ENCODE assay signal across 19 cellular contexts in genomic region chr9:71822935-71823334, GRCh38. TPM values are rescaled to one million over a fixed set of nuclear protein-coding genes. Genes with fewer than 3 reads are reported as not detected.
DNase-seq lines count a peak whose midpoint lies in the region; ATAC-seq, FAIRE-seq and TF ChIP-seq lines count a peak whose summit lies in the region.
"Had no signal": no experiment of that assay in that cellular context is flagged by ENCODE, and none has a peak within 500 bp of the region (broad histone marks: within the 10 kb centered on the region; RNA-seq: fewer than 3 reads in every experiment).

No MANE protein-coding gene starts in this region.

- H3K79me2 ChIP-seq in GM23338 (replicated peaks; ENCODE audit: insufficient read depth) = no peaks in the 10 kb centered on the region
- no peaks in the 10 kb centered on the region for H3K79me2 ChIP-seq in endothelial cell of umbilical vein (ENCODE audit: control insufficient read depth, insufficient read depth, low read length)

- peaks cover 21% of the 10 kb centered on the region for H3K4me1 Mint-ChIP-seq in GM23338
- H3K4me1 Mint-ChIP-seq in T-helper 17 cell = peaks cover 8% of the 10 kb centered on the region
- H3K4me1 Mint-ChIP-seq in naive thymus-derived CD4-positive, alpha-beta T cell = peaks cover 3 to 14% (median 9%) of the 10 kb centered on the region in 7 donors
- H3K4me1 Mint-ChIP-seq in activated naive CD4-positive, alpha-beta T cell treated with anti-CD3 and anti-CD28 coated beads for 36 hours (ENCODE audit: low read depth) = peaks cover 5% of the 10 kb centered on the region

- DNase-seq in GM23338 (ENCODE audit: low spot score) (peak; percentile 24), T-helper 17 cell (no peak), endothelial cell of umbilical vein (ENCODE audit: low read depth, low spot score) (no peak), NCI-H226 (no peak), foreskin keratinocyte (no peak)
- DNase-seq in naive thymus-derived CD4-positive, alpha-beta T cell = no peak
- DNase-seq in activated naive CD4-positive, alpha-beta T cell treated with anti-CD3 and anti-CD28 coated beads for 36 hours = no peak
- DNase-seq: COR-L47, DMS153, EL, IMR-90, Kasumi-1, NCI-H187 treated with DMSO at 0.1 percent for 48 hours, NCI-H446 treated with DMSO at 0.1 percent for 48 hours, NCI-H748 treated with DMSO at 0.1 percent for 48 hours had no signal

- H3K27ac Mint-ChIP-seq in GM23338 = 0 out of 2 replicates have a peak overlapping the region, but pooled peaks have one; percentile 14
- H3K27ac Mint-ChIP-seq in T-helper 17 cell = peak overlapping the region; percentile 85
- H3K27ac Mint-ChIP-seq in naive thymus-derived CD4-positive, alpha-beta T cell = peak overlapping the region in 8 of 9 donors; percentile 3 to 67 (median 22)
- no peak overlapping the region for H3K27ac Mint-ChIP-seq in activated naive CD4-positive, alpha-beta T cell treated with anti-CD3 and anti-CD28 coated beads for 36 hours

- TF ChIP-seq CTCF in GM23338 (conservative IDR thresholded peaks at IDR 0.05; ENCODE audit: low read depth in 2 of 2) = no peak
- no peak for TF ChIP-seq CTCF in endothelial cell of umbilical vein (IDR thresholded peaks at IDR 0.05; ENCODE audit: extremely low read depth in 1 of 2, insufficient read depth in 1 of 2, low read depth in 1 of 2, low read length in 2 of 2)
- no peak for TF ChIP-seq CTCF in foreskin keratinocyte (conservative IDR thresholded peaks at IDR 0.05)

- POLR2A ChIA-PET in endothelial cell of umbilical vein (lab: Charles Lee) = no interaction called here
- POLR2A ChIA-PET in naive thymus-derived CD4-positive, alpha-beta T cell (lab: Charles Lee) = no interaction called here

- no peak overlapping the region for H3K4me3 ChIP-seq in GM23338
- no peak overlapping the region for H3K4me3 ChIP-seq in endothelial cell of umbilical vein (replicated peaks in 1 of 3; ENCODE audit: insufficient read depth in 1 of 3, low read depth in 1 of 3, low read length in 3 of 3)
- H3K4me3 ChIP-seq in naive thymus-derived CD4-positive, alpha-beta T cell (ENCODE audit: low read length) = no peak overlapping the region
- H3K4me3 ChIP-seq: HAP-1, SJCRH30 had no signal

- H3K27ac ChIP-seq in GM23338 (ENCODE audit: low read depth) (no peak overlapping the region), endothelial cell of umbilical vein (ENCODE audit: insufficient read depth, low read depth, low read length) (no peak overlapping the region), foreskin keratinocyte (no peak overlapping the region)
- no peak overlapping the region for H3K27ac ChIP-seq in naive thymus-derived CD4-positive, alpha-beta T cell (ENCODE audit: low read depth, low read length)
- H3K27ac ChIP-seq: C4-2B, SJCRH30 had no signal

- H4K20me1 ChIP-seq in GM23338 (replicated peaks; ENCODE audit: insufficient read depth) (no peaks in the 10 kb centered on the region), endothelial cell of umbilical vein (replicated peaks; ENCODE audit: control insufficient read depth, extremely low read depth, insufficient read depth, low read length) (no peaks in the 10 kb centered on the region)

- H3K9me3 Mint-ChIP-seq in GM23338 = peaks cover 5% of the 10 kb centered on the region; the same call in 1 of the 3 replicates
- H3K9me3 Mint-ChIP-seq in naive thymus-derived CD4-positive, alpha-beta T cell = no peaks in the 10 kb centered on the region
- H3K9me3 Mint-ChIP-seq in activated naive CD4-positive, alpha-beta T cell treated with anti-CD3 and anti-CD28 coated beads for 36 hours = no peaks in the 10 kb centered on the region

- ATAC-seq in GM23338 = peak; percentile 80
- no peak for ATAC-seq in T-helper 17 cell
- ATAC-seq in naive thymus-derived CD4-positive, alpha-beta T cell = no peak
- ATAC-seq in foreskin keratinocyte = no peak
- no peak for ATAC-seq in GM19351 (IDR thresholded peaks at IDR 0.05; ENCODE audit: unreplicated experiment)

- peak; percentile 37 for FAIRE-seq in endothelial cell of umbilical vein (lab: Jason Lieb, UNC)

- BruUV-seq in endothelial cell of umbilical vein (replicated peaks; lab: Mats Ljungman, UMichigan) = no TSS peak

- no peaks in the 10 kb centered on the region for H3K36me3 ChIP-seq in GM23338 (ENCODE audit: insufficient read depth)
- no peaks in the 10 kb centered on the region for H3K36me3 ChIP-seq in endothelial cell of umbilical vein (ENCODE audit: control insufficient read depth in 2 of 2, extremely low read depth in 1 of 2, insufficient read depth in 2 of 2, low read length in 2 of 2)
- no peaks in the 10 kb centered on the region for H3K36me3 ChIP-seq in naive thymus-derived CD4-positive, alpha-beta T cell (ENCODE audit: control insufficient read depth in 2 of 3, insufficient read depth in 3 of 3, low read length in 3 of 3)
- H3K36me3 ChIP-seq: HAP-1, SJCRH30 had no signal

- intact Hi-C loops in endothelial cell of umbilical vein (cut with micrococcal nuclease) = no loop called here
- intact Hi-C loops in naive thymus-derived CD4-positive, alpha-beta T cell (cut with micrococcal nuclease) = no loop called here
- intact Hi-C loops in activated naive CD4-positive, alpha-beta T cell treated with anti-CD3 and anti-CD28 coated beads for 36 hours (cut with micrococcal nuclease) = no loop called here

- no peaks in the 10 kb centered on the region for H3K9me1 ChIP-seq in endothelial cell of umbilical vein (replicated peaks; ENCODE audit: control insufficient read depth, extremely low read depth, insufficient read depth, low read length)

- H3K27me3 ChIP-seq in GM23338 (ENCODE audit: insufficient read depth) (no peaks in the 10 kb centered on the region), endothelial cell of umbilical vein (ENCODE audit: control insufficient read depth in 2 of 2, insufficient read depth in 2 of 2, low read length in 2 of 2) (no peaks in the 10 kb centered on the region), foreskin keratinocyte (no peaks in the 10 kb centered on the region)
- no peaks in the 10 kb centered on the region for H3K27me3 ChIP-seq in naive thymus-derived CD4-positive, alpha-beta T cell (ENCODE audit: control insufficient read depth in 2 of 2, insufficient read depth in 2 of 2, low read length in 2 of 2)
- H3K27me3 ChIP-seq: SJCRH30 had no signal

- H3K9me3 ChIP-seq in T-helper 17 cell (ENCODE audit: control insufficient read depth, low read length, poor library complexity, severe bottlenecking) (no peaks in the 10 kb centered on the region), endothelial cell of umbilical vein (replicated peaks; ENCODE audit: control insufficient read depth, insufficient read depth, low read length) (no peaks in the 10 kb centered on the region)
- no peaks in the 10 kb centered on the region for H3K9me3 ChIP-seq in naive thymus-derived CD4-positive, alpha-beta T cell (ENCODE audit: control insufficient read depth in 2 of 3, low read length in 3 of 3)
- H3K9me3 ChIP-seq: HAP-1, SJCRH30 had no signal

- CTCF ChIA-PET in endothelial cell of umbilical vein (lab: Charles Lee) = interaction anchor here (0.8 to 2.1 kb wide), 2 partner anchors 202 to 204 kb away, joined by 3 to 6 read pairs; no protein-coding TSS in a partner anchor
- CTCF ChIA-PET in naive thymus-derived CD4-positive, alpha-beta T cell (lab: Charles Lee) = interaction anchor here (1.6 kb wide), 1 partner anchor 40 kb away, joined by 4 read pairs; no protein-coding TSS in a partner anchor
- CTCF ChIA-PET in activated naive CD4-positive, alpha-beta T cell treated with anti-CD3 and anti-CD28 coated beads for 36 hours (lab: Charles Lee) = interaction anchor here (0.6 to 2.3 kb wide), 2 partner anchors 11 to 202 kb away, joined by 5 to 7 read pairs; no protein-coding TSS in a partner anchor

- H3K4me1 ChIP-seq in GM23338 (ENCODE audit: insufficient read depth) (peaks cover 14% of the 10 kb centered on the region), endothelial cell of umbilical vein (ENCODE audit: control insufficient read depth, extremely low read depth, insufficient read depth, low read length) (no peaks in the 10 kb centered on the region), foreskin keratinocyte (no peaks in the 10 kb centered on the region)
- H3K4me1 ChIP-seq in naive thymus-derived CD4-positive, alpha-beta T cell (ENCODE audit: control insufficient read depth in 2 of 2, insufficient read depth in 2 of 2, low read length in 2 of 2) = no peaks in the 10 kb centered on the region

- H3K9ac ChIP-seq in endothelial cell of umbilical vein (replicated peaks; ENCODE audit: extremely low read depth, insufficient read depth, low read length) = no peak overlapping the region

- TF ChIP-seq POLR2A in endothelial cell of umbilical vein (IDR thresholded peaks at IDR 0.05; ENCODE audit: low read depth, low read length) = no peak

- H3K4me3 Mint-ChIP-seq in GM23338 = no peak overlapping the region
- H3K4me3 Mint-ChIP-seq in T-helper 17 cell = no peak overlapping the region
- H3K4me3 Mint-ChIP-seq in naive thymus-derived CD4-positive, alpha-beta T cell = no peak overlapping the region
- no peak overlapping the region for H3K4me3 Mint-ChIP-seq in activated naive CD4-positive, alpha-beta T cell treated with anti-CD3 and anti-CD28 coated beads for 36 hours

- H2AFZ ChIP-seq in GM23338 = no peak overlapping the region
- no peak overlapping the region for H2AFZ ChIP-seq in endothelial cell of umbilical vein (ENCODE audit: low read depth, low read length)

- dilution Hi-C loops in endothelial cell of umbilical vein (cut with MboI; ENCODE audit: extremely low pct_ligation_motif_present, low sequenced_read_pairs) = no loop called here

- H3K36me3 Mint-ChIP-seq in GM23338 (ENCODE audit: low read depth) = no peaks in the 10 kb centered on the region
- H3K36me3 Mint-ChIP-seq in T-helper 17 cell (ENCODE audit: low read depth) = no peaks in the 10 kb centered on the region
- H3K36me3 Mint-ChIP-seq in naive thymus-derived CD4-positive, alpha-beta T cell = no peaks in the 10 kb centered on the region
- no peaks in the 10 kb centered on the region for H3K36me3 Mint-ChIP-seq in activated naive CD4-positive, alpha-beta T cell treated with anti-CD3 and anti-CD28 coated beads for 36 hours (ENCODE audit: low read depth)

- no peaks in the 10 kb centered on the region for H3F3A ChIP-seq in GM23338 (replicated peaks; ENCODE audit: low read depth)

- H3K9me2 ChIP-seq in GM23338 (ENCODE audit: insufficient read depth) = no peaks in the 10 kb centered on the region

- H3K27me3 Mint-ChIP-seq in GM23338 (ENCODE audit: insufficient read depth, low read depth, poor library complexity) (no peaks in the 10 kb centered on the region), T-helper 17 cell (peaks cover 9% of the 10 kb centered on the region)
- H3K27me3 Mint-ChIP-seq in naive thymus-derived CD4-positive, alpha-beta T cell = peaks cover 0 to 5% (median 0%) of the 10 kb centered on the region in 5 donors
- no peaks in the 10 kb centered on the region for H3K27me3 Mint-ChIP-seq in activated naive CD4-positive, alpha-beta T cell treated with anti-CD3 and anti-CD28 coated beads for 36 hours (ENCODE audit: low read depth)

- no peak overlapping the region; the same call in 1 of the 2 replicates for H3K4me2 ChIP-seq in GM23338
- no peak overlapping the region for H3K4me2 ChIP-seq in endothelial cell of umbilical vein (ENCODE audit: insufficient read depth, low read length)

RNA-seq across cellular contexts. Expression of gene CEMIP2, which starts 54.6 kb away (rescaled TPM):
- total RNA-seq in GM23338 (2014; rRNA removed; shearing (Covaris generic)) = 70.4 and 76.7 TPM in 2 replicates
- polyA plus RNA-seq in GM23338 (2016; fragmentation: Nextera tagmentation; extraction: Ambion mirVana) (23.0 and 23.8 TPM in 2 replicates), endothelial cell of umbilical vein (41.6 and 53.8 TPM in 2 replicates), foreskin keratinocyte (14.7 and 17.4 TPM in 2 replicates)
- total RNA-seq in T-helper 17 cell (100 to 1,000 TPM; 129 to 240 TPM), endothelial cell of umbilical vein (44.3 and 47.5 TPM in 2 replicates), foreskin keratinocyte (43.3 and 52.0 TPM in 2 replicates)
- 38.6 and 44.3 TPM in 2 replicates for polyA plus RNA-seq in endothelial cell of umbilical vein (2011; cell fraction: cytosol; rRNA removed)
- polyA plus RNA-seq in endothelial cell of umbilical vein (2011; cell fraction: nucleus; rRNA removed) = 53.3 and 65.5 TPM in 2 replicates
- polyA plus RNA-seq in endothelial cell of umbilical vein (2012) = 49.7 and 51.9 TPM in 2 replicates
- 180 and 219 TPM in 2 replicates for polyA minus RNA-seq in endothelial cell of umbilical vein
- 17.1 TPM for polyA minus RNA-seq in endothelial cell of umbilical vein (2011; cell fraction: cytosol; rRNA and poly(A)+ RNA removed)
- 127 and 203 TPM in 2 replicates for polyA minus RNA-seq in endothelial cell of umbilical vein (2011; cell fraction: nucleus; rRNA and poly(A)+ RNA removed)
- 100 to 1,000 TPM in 3 of 5 experiments, 10 to 100 TPM in 2; 69.5 to 183 (median 103) TPM for total RNA-seq in naive thymus-derived CD4-positive, alpha-beta T cell
- polyA plus RNA-seq in naive thymus-derived CD4-positive, alpha-beta T cell = 10 to 100 TPM; 17.6 to 29.6 TPM
- 10 to 100 TPM; 36.4 to 39.7 TPM for total RNA-seq in activated naive CD4-positive, alpha-beta T cell treated with anti-CD3 and anti-CD28 coated beads for 36 hours
